In the genomic region with DNA sequence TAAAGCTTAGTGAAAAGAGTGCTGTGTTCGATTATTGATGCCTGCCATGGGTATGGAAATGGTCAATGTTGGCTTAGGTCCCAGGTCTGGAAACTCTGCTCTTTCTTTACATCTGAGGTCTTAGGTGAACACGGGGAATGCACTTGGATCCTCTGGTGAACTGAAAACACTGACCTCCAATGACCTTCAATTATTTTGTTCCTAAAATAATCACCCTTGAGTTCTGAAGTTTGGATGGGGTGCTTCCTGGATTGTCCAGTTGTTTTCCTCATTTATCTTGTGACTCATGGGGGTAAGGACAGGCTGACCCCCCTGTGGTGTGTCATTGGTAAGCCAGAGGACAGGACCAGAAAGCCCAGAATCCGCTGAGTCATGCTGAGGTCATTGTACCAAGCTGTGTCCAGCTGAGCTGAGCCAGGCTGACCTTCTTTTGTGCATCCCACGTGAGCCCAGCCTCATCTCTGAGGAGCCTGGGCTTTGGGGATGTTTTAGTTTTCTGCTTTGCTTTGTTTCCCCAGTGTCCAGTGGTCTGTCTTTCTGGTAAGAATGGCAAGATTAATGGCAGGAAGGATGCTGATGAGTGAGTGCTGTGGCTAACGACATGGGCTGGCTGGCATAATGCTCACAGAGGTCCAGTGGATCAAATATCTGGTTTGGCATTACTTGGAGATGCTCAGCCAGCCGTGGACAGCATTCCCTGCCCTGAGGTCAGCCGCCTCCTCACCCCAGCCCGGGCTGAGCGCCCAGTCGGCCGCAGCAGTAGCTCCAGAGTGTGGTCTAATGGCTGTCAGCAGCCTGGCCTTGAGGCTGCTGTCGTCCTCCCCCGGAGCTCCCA, we compare ENCODE assay signal across 8 cellular contexts. TPM values are rescaled to one million over a fixed set of nuclear protein-coding genes. Genes with fewer than 3 reads are reported as not detected.
DNase-seq lines count a peak whose midpoint lies in the region; ATAC-seq, FAIRE-seq and TF ChIP-seq lines count a peak whose summit lies in the region.

No MANE protein-coding gene starts in this region.

- ATAC-seq in activated B cell treated with CpG ODN at 0.5 μM for 24 hours (ENCODE audit: low read depth) (no peak), pancreas (peak in 3 of 4 donors; percentile 73 to 79 (median 74)), HG02884 (IDR thresholded peaks at IDR 0.05; ENCODE audit: unreplicated experiment) (no peak)

- POLR2A ChIA-PET in activated B cell treated with CpG ODN at 0.5 μM for 24 hours (lab: Charles Lee), result interaction anchor here (1.4 to 6.5 kb wide), 3 partner anchors 34 to 49 kb away, joined by 3 to 219 read pairs (median 20); a partner anchor contains a TSS

- FAIRE-seq in frontal cortex (lab: Jason Lieb, UNC) (peak; percentile 23), pancreas (lab: Jason Lieb, UNC) (no peak)

- DNase-seq in H4 (ENCODE audit: low spot score) (peak; percentile 83), activated B cell treated with CpG ODN at 0.5 μM for 24 hours (no peak), frontal cortex (ENCODE audit: low spot score in 2 of 2) (peak; percentile 55 to 81), pancreas (peak in 3 of 6 donors; percentile 28 to 47 (median 47)), NCI-H2029 treated with DMSO at 0.1 percent for 48 hours (lab: John Stamatoyannopoulos, UW) (no peak), GM10266 (ENCODE audit: extremely low spot score) (no peak)
- DNase-seq in activated CD4-positive, alpha-beta T cell treated with anti-CD3 and anti-CD28 coated beads for 1 hour, result no peak

- no peak overlapping the region for H3K4me3 ChIP-seq in pancreas

- CTCF ChIA-PET in activated B cell treated with CpG ODN at 0.5 μM for 24 hours (lab: Charles Lee), result interaction anchor here (1.3 to 2.3 kb wide), 2 partner anchors 35 to 76 kb away, joined by 6 to 16 read pairs; a partner anchor contains a TSS

- H3K9me3 Mint-ChIP-seq in activated B cell treated with CpG ODN at 0.5 μM for 24 hours, result no peaks in the 10 kb centered on the region

- peak overlapping the region; percentile 91 for H3K27ac Mint-ChIP-seq in activated B cell treated with CpG ODN at 0.5 μM for 24 hours

- H3K4me1 Mint-ChIP-seq in activated B cell treated with CpG ODN at 0.5 μM for 24 hours, result peaks cover 43% of the 10 kb centered on the region

- no peaks in the 10 kb centered on the region for H3K9me3 ChIP-seq in pancreas

- H3K36me3 ChIP-seq in pancreas, result peaks cover 0 to 4% (median 0%) of the 10 kb centered on the region in 3 donors

- H3K27me3 Mint-ChIP-seq in activated B cell treated with CpG ODN at 0.5 μM for 24 hours, result no peaks in the 10 kb centered on the region

- 73 to 77% methylated on average over 13 of the region's 13 CpGs for WGBS in pancreas, 2 donors

- no peak overlapping the region for H3K27ac ChIP-seq in pancreas

- TF ChIP-seq CTCF in activated B cell treated with CpG ODN at 0.5 μM for 24 hours (IDR thresholded peaks at IDR 0.05) (no peak), pancreas (IDR thresholded peaks at IDR 0.05) (no peak), GM10266 (IDR thresholded peaks at IDR 0.05; ENCODE audit: control insufficient read depth, insufficient read depth, low read depth, missing control alignments) (no peak)

- H3K4me3 Mint-ChIP-seq in activated B cell treated with CpG ODN at 0.5 μM for 24 hours, result no peak overlapping the region

- H3K4me1 ChIP-seq in pancreas, result no peaks in the 10 kb centered on the region

- H3K36me3 Mint-ChIP-seq in activated B cell treated with CpG ODN at 0.5 μM for 24 hours (ENCODE audit: low read depth), result peaks cover 91% of the 10 kb centered on the region

- no peaks in the 10 kb centered on the region for H3K27me3 ChIP-seq in pancreas

- intact Hi-C loops in activated B cell treated with CpG ODN at 0.5 μM for 24 hours (cut with micrococcal nuclease), result loop anchor here (5.0 kb wide), 1 partner anchor 37 kb away; no protein-coding TSS in a partner anchor
- intact Hi-C loops in pancreas (cut with DNase I), result no loop called here

RNA-seq across cellular contexts. Expression of a gene that starts 35.6 kb away (rescaled TPM):
- 1.6 and 1.9 TPM in 2 replicates for total RNA-seq in H4 (2014; rRNA removed; shearing (Covaris generic))
- total RNA-seq in activated B cell treated with CpG ODN at 0.5 μM for 24 hours (99.5 and 116 TPM in 2 replicates), frontal cortex (0.82 TPM), pancreas (1 to 10 TPM; 2.7 to 10.0 (median 3.7) TPM)
- polyA plus RNA-seq in pancreas, result 1 to 10 TPM; 3.0 to 5.6 TPM

RNA-seq across cellular contexts. Expression of a gene that starts 50.4 kb away (rescaled TPM):
- 29.8 and 39.5 TPM in 2 replicates for total RNA-seq in H4 (2014; rRNA removed; shearing (Covaris generic))
- total RNA-seq in activated B cell treated with CpG ODN at 0.5 μM for 24 hours (32.8 and 36.9 TPM in 2 replicates), frontal cortex (76.6 TPM), pancreas (10 to 100 TPM; 10.5 to 21.5 (median 17.6) TPM)
- 1 to 10 TPM; 4.4 to 7.8 TPM for polyA plus RNA-seq in pancreas

Comparison
In these comparisons a context has a peak if more than half of its experiments do, and no peak if none do; other contexts are left out.
1. DNase-seq: peak in H4 (single experiment) and frontal cortex (2 of 2); none in activated B cell treated with CpG ODN at 0.5 μM for 24 hours (single experiment), NCI-H2029 treated with DMSO at 0.1 percent for 48 hours (single experiment), GM10266 (single experiment) and activated CD4-positive, alpha-beta T cell treated with anti-CD3 and anti-CD28 coated beads for 1 hour (single experiment).
2. ATAC-seq: peak in pancreas (3 of 4); none in activated B cell treated with CpG ODN at 0.5 μM for 24 hours (single experiment) and HG02884 (single experiment).